Comparison of ENCODE assay signal across 2 cellular contexts in the genomic region with DNA sequence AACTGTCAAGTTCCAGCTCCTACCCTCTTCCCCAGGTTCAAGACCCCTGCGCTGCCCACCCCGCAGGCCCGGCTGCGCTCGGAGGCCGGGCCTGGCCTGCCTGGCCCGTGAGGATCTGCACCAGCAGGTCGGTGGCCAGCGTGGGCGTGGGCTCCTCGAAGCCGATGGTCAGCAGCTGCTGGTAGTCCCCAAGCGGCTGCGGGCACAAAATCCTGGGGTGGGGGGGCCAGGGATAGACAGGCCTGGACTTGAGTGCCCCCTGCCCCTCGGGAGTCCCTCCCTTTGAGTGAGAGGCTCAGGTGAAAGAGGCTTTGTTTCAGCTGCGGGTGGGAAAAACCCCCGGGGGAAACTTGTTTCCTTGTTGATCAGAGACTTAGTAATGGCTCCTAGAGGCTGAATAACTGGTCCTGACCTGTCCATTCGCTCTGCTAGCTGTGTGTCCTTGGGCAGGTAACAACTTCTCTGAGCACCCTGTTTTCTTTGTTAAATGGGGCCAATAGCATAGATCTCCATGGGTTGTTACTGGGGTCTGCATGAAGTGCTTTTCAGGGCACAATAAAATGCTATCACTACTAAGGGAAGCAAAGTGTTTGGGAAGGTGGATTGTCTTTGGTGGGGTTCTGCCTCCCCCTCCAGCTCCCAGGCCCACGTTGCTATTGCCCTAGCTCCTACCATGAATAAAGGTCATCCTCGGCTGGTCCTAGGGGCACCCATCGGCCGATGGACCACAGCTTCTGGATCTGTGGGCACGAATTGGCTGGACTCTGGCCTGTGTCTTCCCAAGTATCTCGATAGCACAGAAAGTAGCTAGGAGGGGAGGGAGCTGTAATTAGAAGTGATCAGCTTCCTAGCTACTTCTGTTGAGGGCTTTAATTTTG.
TF ChIP-seq lines count a peak whose summit lies in the region.

No MANE protein-coding gene starts in this region.

TF ChIP-seq in HCT116, 20 proteins besides CTCF, POLR2A, EP300 and RAD21 (continued from another document):
- TF ChIP-seq, protein P1, sequence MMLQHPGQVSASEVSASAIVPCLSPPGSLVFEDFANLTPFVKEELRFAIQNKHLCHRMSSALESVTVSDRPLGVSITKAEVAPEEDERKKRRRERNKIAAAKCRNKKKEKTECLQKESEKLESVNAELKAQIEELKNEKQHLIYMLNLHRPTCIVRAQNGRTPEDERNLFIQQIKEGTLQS (IDR thresholded peaks at IDR 0.05) = no peak
- TF ChIP-seq, protein P2, sequence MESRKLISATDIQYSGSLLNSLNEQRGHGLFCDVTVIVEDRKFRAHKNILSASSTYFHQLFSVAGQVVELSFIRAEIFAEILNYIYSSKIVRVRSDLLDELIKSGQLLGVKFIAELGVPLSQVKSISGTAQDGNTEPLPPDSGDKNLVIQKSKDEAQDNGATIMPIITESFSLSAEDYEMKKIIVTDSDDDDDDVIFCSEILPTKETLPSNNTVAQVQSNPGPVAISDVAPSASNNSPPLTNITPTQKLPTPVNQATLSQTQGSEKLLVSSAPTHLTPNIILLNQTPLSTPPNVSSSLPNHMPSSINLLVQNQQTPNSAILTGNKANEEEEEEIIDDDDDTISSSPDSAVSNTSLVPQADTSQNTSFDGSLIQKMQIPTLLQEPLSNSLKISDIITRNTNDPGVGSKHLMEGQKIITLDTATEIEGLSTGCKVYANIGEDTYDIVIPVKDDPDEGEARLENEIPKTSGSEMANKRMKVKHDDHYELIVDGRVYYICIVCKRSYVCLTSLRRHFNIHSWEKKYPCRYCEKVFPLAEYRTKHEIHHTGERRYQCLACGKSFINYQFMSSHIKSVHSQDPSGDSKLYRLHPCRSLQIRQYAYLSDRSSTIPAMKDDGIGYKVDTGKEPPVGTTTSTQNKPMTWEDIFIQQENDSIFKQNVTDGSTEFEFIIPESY (IDR thresholded peaks at IDR 0.05; ENCODE audit: extremely low read depth, insufficient replicate concordance, low read length) = no peak
- TF ChIP-seq JUND (IDR thresholded peaks at IDR 0.05) (no peak), SIN3A (IDR thresholded peaks at IDR 0.05; ENCODE audit: low read depth) (no peak), CBX3 (IDR thresholded peaks at IDR 0.05; ENCODE audit: low read depth) (no peak), ZNF274 (IDR thresholded peaks at IDR 0.05; ENCODE audit: low read depth, low read length) (no peak)

TF ChIP-seq in SK-N-SH treated with all-trans-retinoic acid at 6 μM for 48 hours, 23 proteins besides CTCF, POLR2A, EP300 and RAD21 (continued from another document):
- TF ChIP-seq, protein P3, sequence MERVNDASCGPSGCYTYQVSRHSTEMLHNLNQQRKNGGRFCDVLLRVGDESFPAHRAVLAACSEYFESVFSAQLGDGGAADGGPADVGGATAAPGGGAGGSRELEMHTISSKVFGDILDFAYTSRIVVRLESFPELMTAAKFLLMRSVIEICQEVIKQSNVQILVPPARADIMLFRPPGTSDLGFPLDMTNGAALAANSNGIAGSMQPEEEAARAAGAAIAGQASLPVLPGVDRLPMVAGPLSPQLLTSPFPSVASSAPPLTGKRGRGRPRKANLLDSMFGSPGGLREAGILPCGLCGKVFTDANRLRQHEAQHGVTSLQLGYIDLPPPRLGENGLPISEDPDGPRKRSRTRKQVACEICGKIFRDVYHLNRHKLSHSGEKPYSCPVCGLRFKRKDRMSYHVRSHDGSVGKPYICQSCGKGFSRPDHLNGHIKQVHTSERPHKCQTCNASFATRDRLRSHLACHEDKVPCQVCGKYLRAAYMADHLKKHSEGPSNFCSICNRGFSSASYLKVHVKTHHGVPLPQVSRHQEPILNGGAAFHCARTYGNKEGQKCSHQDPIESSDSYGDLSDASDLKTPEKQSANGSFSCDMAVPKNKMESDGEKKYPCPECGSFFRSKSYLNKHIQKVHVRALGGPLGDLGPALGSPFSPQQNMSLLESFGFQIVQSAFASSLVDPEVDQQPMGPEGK (CRISPR knock-in tag; IDR thresholded peaks at IDR 0.05; ENCODE audit: borderline replicate concordance) = no peak
- TF ChIP-seq ZC3H10 (CRISPR knock-in tag; IDR thresholded peaks at IDR 0.05) (no peak), ZNF70 (CRISPR knock-in tag; IDR thresholded peaks at IDR 0.05) (no peak), GLIS3 (CRISPR knock-in tag; IDR thresholded peaks at IDR 0.05) (no peak), ISL1 (CRISPR knock-in tag; IDR thresholded peaks at IDR 0.05) (no peak), TCF4 (CRISPR knock-in tag; IDR thresholded peaks at IDR 0.05; ENCODE audit: borderline replicate concordance) (no peak), ARNTL (CRISPR knock-in tag; IDR thresholded peaks at IDR 0.05; ENCODE audit: borderline replicate concordance, low read depth) (no peak), CSDC2 (CRISPR knock-in tag; IDR thresholded peaks at IDR 0.05) (no peak), ZFP3 (CRISPR knock-in tag; IDR thresholded peaks at IDR 0.05) (no peak)
- TF ChIP-seq, protein P4, sequence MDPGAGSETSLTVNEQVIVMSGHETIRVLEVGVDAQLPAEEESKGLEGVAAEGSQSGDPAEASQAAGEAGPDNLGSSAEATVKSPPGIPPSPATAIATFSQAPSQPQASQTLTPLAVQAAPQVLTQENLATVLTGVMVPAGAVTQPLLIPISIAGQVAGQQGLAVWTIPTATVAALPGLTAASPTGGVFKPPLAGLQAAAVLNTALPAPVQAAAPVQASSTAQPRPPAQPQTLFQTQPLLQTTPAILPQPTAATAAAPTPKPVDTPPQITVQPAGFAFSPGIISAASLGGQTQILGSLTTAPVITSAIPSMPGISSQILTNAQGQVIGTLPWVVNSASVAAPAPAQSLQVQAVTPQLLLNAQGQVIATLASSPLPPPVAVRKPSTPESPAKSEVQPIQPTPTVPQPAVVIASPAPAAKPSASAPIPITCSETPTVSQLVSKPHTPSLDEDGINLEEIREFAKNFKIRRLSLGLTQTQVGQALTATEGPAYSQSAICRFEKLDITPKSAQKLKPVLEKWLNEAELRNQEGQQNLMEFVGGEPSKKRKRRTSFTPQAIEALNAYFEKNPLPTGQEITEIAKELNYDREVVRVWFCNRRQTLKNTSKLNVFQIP (CRISPR knock-in tag; IDR thresholded peaks at IDR 0.05; ENCODE audit: borderline replicate concordance, low read depth) = no peak
- TF ChIP-seq, protein P5, sequence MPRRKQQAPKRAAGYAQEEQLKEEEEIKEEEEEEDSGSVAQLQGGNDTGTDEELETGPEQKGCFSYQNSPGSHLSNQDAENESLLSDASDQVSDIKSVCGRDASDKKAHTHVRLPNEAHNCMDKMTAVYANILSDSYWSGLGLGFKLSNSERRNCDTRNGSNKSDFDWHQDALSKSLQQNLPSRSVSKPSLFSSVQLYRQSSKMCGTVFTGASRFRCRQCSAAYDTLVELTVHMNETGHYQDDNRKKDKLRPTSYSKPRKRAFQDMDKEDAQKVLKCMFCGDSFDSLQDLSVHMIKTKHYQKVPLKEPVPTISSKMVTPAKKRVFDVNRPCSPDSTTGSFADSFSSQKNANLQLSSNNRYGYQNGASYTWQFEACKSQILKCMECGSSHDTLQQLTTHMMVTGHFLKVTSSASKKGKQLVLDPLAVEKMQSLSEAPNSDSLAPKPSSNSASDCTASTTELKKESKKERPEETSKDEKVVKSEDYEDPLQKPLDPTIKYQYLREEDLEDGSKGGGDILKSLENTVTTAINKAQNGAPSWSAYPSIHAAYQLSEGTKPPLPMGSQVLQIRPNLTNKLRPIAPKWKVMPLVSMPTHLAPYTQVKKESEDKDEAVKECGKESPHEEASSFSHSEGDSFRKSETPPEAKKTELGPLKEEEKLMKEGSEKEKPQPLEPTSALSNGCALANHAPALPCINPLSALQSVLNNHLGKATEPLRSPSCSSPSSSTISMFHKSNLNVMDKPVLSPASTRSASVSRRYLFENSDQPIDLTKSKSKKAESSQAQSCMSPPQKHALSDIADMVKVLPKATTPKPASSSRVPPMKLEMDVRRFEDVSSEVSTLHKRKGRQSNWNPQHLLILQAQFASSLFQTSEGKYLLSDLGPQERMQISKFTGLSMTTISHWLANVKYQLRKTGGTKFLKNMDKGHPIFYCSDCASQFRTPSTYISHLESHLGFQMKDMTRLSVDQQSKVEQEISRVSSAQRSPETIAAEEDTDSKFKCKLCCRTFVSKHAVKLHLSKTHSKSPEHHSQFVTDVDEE (CRISPR knock-in tag; IDR thresholded peaks at IDR 0.05) = no peak
- TF ChIP-seq, protein P6, sequence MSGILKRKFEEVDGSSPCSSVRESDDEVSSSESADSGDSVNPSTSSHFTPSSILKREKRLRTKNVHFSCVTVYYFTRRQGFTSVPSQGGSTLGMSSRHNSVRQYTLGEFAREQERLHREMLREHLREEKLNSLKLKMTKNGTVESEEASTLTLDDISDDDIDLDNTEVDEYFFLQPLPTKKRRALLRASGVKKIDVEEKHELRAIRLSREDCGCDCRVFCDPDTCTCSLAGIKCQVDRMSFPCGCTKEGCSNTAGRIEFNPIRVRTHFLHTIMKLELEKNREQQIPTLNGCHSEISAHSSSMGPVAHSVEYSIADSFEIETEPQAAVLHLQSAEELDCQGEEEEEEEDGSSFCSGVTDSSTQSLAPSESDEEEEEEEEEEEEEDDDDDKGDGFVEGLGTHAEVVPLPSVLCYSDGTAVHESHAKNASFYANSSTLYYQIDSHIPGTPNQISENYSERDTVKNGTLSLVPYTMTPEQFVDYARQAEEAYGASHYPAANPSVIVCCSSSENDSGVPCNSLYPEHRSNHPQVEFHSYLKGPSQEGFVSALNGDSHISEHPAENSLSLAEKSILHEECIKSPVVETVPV (CRISPR knock-in tag; IDR thresholded peaks at IDR 0.05) = no peak
TF ChIP-seq in SK-N-SH treated with all-trans-retinoic acid at 6 μM for 48 hours: peak in this region for 0.
